1 cellular context compared by ENCODE assay signal in the genomic region with DNA sequence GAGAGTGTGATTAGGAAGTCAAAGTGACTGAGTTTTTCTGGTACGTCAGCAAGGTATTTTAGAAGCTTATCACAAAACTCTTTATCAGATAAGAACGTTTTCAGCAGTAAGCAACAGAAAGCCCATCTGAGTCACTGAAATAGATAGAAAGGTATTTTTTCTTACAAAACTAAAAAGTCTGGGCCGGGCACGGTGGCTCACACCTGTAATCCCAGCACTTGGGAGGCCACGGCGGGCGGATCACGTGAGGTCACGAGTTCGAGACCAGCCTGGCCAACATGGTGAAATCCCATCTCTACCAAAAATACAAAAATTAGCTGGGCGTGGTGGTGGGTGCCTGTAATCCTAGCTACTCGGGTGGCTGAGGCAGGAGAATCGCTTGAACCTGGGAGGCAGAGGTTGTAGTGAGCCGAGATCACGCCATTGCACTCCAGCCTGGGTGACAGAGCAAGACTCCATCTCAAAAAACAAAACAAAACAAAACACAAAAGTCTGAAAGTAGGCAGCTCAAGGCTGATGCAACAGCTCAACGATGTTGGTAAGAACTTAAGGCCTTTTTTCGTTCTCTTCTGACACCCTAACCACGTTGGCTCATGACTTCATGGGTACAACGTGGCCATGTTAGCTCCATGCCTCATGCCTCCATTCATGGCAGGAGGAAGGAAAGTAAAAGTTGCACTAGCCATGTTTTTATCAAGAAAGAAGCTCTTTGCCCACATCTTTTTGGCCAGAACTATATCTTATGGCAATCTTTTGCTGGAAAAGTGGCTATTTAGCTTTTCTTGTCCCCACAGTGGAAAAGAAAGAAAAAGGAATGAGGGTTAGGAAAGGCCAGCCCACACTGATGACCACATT.
A peak's percentile ranks its signal among the peaks of the same experiment; 100 is the strongest.
TF ChIP-seq lines count a peak whose summit lies in the region.
"Not testable (repeated sequence)": the region's sequence is repeated elsewhere in the genome, so short reads cannot be mapped to it uniquely, and the experiment has no call there.

No MANE protein-coding gene starts in this region.

TF ChIP-seq in K562, 482 proteins besides CTCF, POLR2A, EP300 and RAD21 (continued from another document):
- TF ChIP-seq, protein P1, sequence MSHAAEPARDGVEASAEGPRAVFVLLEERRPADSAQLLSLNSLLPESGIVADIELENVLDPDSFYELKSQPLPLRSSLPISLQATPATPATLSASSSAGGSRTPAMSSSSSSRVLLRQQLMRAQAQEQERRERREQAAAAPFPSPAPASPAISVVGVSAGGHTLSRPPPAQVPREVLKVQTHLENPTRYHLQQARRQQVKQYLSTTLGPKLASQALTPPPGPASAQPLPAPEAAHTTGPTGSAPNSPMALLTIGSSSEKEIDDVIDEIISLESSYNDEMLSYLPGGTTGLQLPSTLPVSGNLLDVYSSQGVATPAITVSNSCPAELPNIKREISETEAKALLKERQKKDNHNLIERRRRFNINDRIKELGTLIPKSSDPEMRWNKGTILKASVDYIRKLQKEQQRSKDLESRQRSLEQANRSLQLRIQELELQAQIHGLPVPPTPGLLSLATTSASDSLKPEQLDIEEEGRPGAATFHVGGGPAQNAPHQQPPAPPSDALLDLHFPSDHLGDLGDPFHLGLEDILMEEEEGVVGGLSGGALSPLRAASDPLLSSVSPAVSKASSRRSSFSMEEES (CRISPR knock-in tag; IDR thresholded peaks at IDR 0.05) = peak; percentile 35
- peak; percentile 39; the same call in 1 of the 2 replicates for TF ChIP-seq ZBTB9 (CRISPR knock-in tag; IDR thresholded peaks at IDR 0.05)
- TF ChIP-seq NFXL1 (CRISPR knock-in tag; IDR thresholded peaks at IDR 0.05) = peak; percentile 79
- TF ChIP-seq BACH1 (tag; IDR thresholded peaks at IDR 0.05) = peak; percentile 70
- peak; percentile 68 for TF ChIP-seq DDX20 (tag; IDR thresholded peaks at IDR 0.05; ENCODE audit: low read depth)
- 0 out of 2 replicates have a peak, but pooled peaks have one; percentile 31 for TF ChIP-seq ZNF23 (CRISPR knock-in tag; IDR thresholded peaks at IDR 0.05)
- TF ChIP-seq HDAC8 (tag; IDR thresholded peaks at IDR 0.05) = peak; percentile 91
- TF ChIP-seq HDAC1 (IDR thresholded peaks at IDR 0.05) = peak in 1 of 2 experiments; percentile 31; a peak in 1 of 4 replicates
- peak; percentile 48; the same call in 1 of the 2 replicates for TF ChIP-seq ILK (tag; IDR thresholded peaks at IDR 0.05; ENCODE audit: borderline replicate concordance, low read depth)
- TF ChIP-seq, protein P2, sequence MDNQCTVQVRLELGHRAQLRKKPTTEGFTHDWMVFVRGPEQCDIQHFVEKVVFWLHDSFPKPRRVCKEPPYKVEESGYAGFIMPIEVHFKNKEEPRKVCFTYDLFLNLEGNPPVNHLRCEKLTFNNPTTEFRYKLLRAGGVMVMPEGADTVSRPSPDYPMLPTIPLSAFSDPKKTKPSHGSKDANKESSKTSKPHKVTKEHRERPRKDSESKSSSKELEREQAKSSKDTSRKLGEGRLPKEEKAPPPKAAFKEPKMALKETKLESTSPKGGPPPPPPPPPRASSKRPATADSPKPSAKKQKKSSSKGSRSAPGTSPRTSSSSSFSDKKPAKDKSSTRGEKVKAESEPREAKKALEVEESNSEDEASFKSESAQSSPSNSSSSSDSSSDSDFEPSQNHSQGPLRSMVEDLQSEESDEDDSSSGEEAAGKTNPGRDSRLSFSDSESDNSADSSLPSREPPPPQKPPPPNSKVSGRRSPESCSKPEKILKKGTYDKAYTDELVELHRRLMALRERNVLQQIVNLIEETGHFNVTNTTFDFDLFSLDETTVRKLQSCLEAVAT (IDR thresholded peaks at IDR 0.05) = peak in 1 of 2 experiments; percentile 54; a peak in 1 of 4 replicates
- peak in 1 of 2 experiments; percentile 53; a peak in 1 of 4 replicates for TF ChIP-seq TEAD1 (CRISPR knock-in tag; IDR thresholded peaks at IDR 0.05)
- TF ChIP-seq, protein P3, sequence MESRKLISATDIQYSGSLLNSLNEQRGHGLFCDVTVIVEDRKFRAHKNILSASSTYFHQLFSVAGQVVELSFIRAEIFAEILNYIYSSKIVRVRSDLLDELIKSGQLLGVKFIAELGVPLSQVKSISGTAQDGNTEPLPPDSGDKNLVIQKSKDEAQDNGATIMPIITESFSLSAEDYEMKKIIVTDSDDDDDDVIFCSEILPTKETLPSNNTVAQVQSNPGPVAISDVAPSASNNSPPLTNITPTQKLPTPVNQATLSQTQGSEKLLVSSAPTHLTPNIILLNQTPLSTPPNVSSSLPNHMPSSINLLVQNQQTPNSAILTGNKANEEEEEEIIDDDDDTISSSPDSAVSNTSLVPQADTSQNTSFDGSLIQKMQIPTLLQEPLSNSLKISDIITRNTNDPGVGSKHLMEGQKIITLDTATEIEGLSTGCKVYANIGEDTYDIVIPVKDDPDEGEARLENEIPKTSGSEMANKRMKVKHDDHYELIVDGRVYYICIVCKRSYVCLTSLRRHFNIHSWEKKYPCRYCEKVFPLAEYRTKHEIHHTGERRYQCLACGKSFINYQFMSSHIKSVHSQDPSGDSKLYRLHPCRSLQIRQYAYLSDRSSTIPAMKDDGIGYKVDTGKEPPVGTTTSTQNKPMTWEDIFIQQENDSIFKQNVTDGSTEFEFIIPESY (CRISPR knock-in tag; IDR thresholded peaks at IDR 0.05) = 0 out of 2 replicates have a peak, but pooled peaks have one; percentile 10
- peak; percentile 55; the same call in 1 of the 2 replicates for TF ChIP-seq GMEB1 (CRISPR knock-in tag; IDR thresholded peaks at IDR 0.05)
- TF ChIP-seq ZBTB17 (CRISPR knock-in tag; IDR thresholded peaks at IDR 0.05) = peak; percentile 76
- not testable (repeated sequence) for TF ChIP-seq NR4A1 (CRISPR knock-in tag; IDR thresholded peaks at IDR 0.05); NR2C1 (IDR thresholded peaks at IDR 0.05); ATF1 (CRISPR knock-in tag; IDR thresholded peaks at IDR 0.05)
- peak; percentile 94 for TF ChIP-seq NR4A1 (tag; IDR thresholded peaks at IDR 0.05)
- peak; percentile 36 for TF ChIP-seq TAF7 (tag; IDR thresholded peaks at IDR 0.05)
- peak; percentile 95 for TF ChIP-seq ZNF175 (CRISPR knock-in tag; IDR thresholded peaks at IDR 0.05; ENCODE audit: low read depth)
- TF ChIP-seq SMAD3 (CRISPR knock-in tag; conservative IDR thresholded peaks at IDR 0.05) = peak; percentile 74; the same call in 1 of the 2 replicates
- peak; percentile 35; the same call in 1 of the 2 replicates for TF ChIP-seq HDGF (IDR thresholded peaks at IDR 0.05)
- TF ChIP-seq ZNF589 (CRISPR knock-in tag; IDR thresholded peaks at IDR 0.05; ENCODE audit: low read depth) = peak; percentile 97
- peak; percentile 83 for TF ChIP-seq NR2C1 (tag; IDR thresholded peaks at IDR 0.05)
- 0 out of 2 replicates have a peak, but pooled peaks have one; percentile 17 for TF ChIP-seq SMARCC2 (IDR thresholded peaks at IDR 0.05; ENCODE audit: low read depth)
- 0 out of 2 replicates have a peak, but pooled peaks have one; percentile 10 for TF ChIP-seq AFF4 (CRISPR knock-in tag; IDR thresholded peaks at IDR 0.05)
- TF ChIP-seq HIVEP1 (CRISPR knock-in tag; IDR thresholded peaks at IDR 0.05) = peak; percentile 54; the same call in 1 of the 2 replicates
- peak; percentile 73; the same call in 1 of the 2 replicates for TF ChIP-seq LARP7 (IDR thresholded peaks at IDR 0.05)
- peak; percentile 30; the same call in 1 of the 2 replicates for TF ChIP-seq ATF1 (tag; IDR thresholded peaks at IDR 0.05)
- TF ChIP-seq PTTG1 (tag; IDR thresholded peaks at IDR 0.05; ENCODE audit: low read depth) = peak; percentile 59; the same call in 1 of the 2 replicates
- TF ChIP-seq MYC (IDR thresholded peaks at IDR 0.05; ENCODE audit: low read depth, low read length) = peak; percentile 72
- peak; percentile 60; the same call in 1 of the 2 replicates for TF ChIP-seq MYC (CRISPR knock-in tag; IDR thresholded peaks at IDR 0.05; ENCODE audit: borderline replicate concordance, low read depth)
- TF ChIP-seq ZNF224 (CRISPR knock-in tag; IDR thresholded peaks at IDR 0.05) = 0 out of 2 replicates have a peak, but pooled peaks have one; percentile 31
- peak; percentile 92 for TF ChIP-seq SMAD4 (CRISPR knock-in tag; conservative IDR thresholded peaks at IDR 0.05)
